In the genomic region with DNA sequence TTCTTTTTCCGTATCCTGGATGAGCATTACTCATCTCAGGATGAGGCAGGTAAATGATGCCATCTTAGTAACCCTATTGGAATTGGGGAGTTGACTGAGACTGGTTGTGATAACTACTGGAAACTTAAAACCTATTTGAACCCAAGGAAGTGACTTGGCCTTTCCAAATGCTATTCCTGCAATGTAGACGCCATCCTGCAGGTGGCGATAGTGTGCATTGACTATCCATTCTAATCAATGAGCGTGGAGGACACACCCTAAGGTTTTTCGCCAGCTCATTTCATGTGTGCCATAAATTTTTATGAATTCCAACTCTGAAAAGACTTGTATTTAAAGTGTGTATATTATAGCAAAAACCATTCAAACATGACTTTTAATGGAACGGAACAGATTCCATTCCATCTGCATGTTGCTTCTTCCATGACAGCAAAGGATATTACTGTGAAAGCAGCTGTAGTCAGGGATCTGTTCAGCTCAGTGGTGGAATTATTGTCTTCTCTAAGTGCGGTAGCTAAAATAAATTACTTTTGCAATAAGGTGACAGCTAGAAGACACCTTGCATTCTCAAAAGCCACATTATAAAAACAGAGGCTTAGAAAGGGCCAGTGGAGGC, we compare ENCODE assay signal across 9 cellular contexts. TPM values are rescaled to one million over a fixed set of nuclear protein-coding genes. Genes with fewer than 3 reads are reported as not detected.
A peak's percentile ranks its signal among the peaks of the same experiment; 100 is the strongest.
DNase-seq lines count a peak whose midpoint lies in the region; ATAC-seq, FAIRE-seq and TF ChIP-seq lines count a peak whose summit lies in the region.
"Had no signal": no experiment of that assay in that cellular context is flagged by ENCODE, and none has a peak within 500 bp of the region (broad histone marks: within the 10 kb centered on the region; RNA-seq: fewer than 3 reads in every experiment).

No MANE protein-coding gene starts in this region.

- no peak overlapping the region for H3K4me2 ChIP-seq in K562 (ENCODE audit: insufficient read depth, low read length)
- H3K4me2 ChIP-seq in osteoblast (ENCODE audit: insufficient read depth, low read length), result no peak overlapping the region

- TF ChIP-seq POLR2A in K562 (conservative IDR thresholded peaks at IDR 0.05), result no peak
- no peak for TF ChIP-seq POLR2A in vagina (IDR thresholded peaks at IDR 0.05)

- no peaks in the 10 kb centered on the region for H3K9me3 ChIP-seq in K562 (replicated peaks; ENCODE audit: control insufficient read depth, insufficient read depth, low read depth, low read length)
- no peaks in the 10 kb centered on the region for H3K9me3 ChIP-seq in osteoblast (ENCODE audit: low read depth, low read length)
- H3K9me3 ChIP-seq in vagina, result no peaks in the 10 kb centered on the region

- H4K20me1 ChIP-seq in K562 (replicated peaks; ENCODE audit: control insufficient read depth, insufficient read depth, low read length) (no peaks in the 10 kb centered on the region), osteoblast (ENCODE audit: insufficient read depth, low read length) (no peaks in the 10 kb centered on the region)

- intact Hi-C loops in K562 (cut with micrococcal nuclease), result loop anchor here (2.0 kb wide), 1 partner anchor 151 kb away; no protein-coding TSS in a partner anchor
- intact Hi-C loops in vagina (cut with DNase I), result no loop called here

- H3K4me3 ChIP-seq in K562 (no peak overlapping the region), osteoblast (ENCODE audit: insufficient read depth, low read length) (no peak overlapping the region), vagina (no peak overlapping the region)

- TF ChIP-seq EP300 in K562 (IDR thresholded peaks at IDR 0.05; ENCODE audit: low read length), result no peak

- POLR2A ChIA-PET in GM10248 (lab: Yijun Ruan, JAX) (no interaction called here), K562 (lab: Yijun Ruan, JAX) (no interaction called here)

- DNase-seq in GM10248 (ENCODE audit: extremely low spot score), result no peak
- peak; percentile 7 for DNase-seq in LHCN-M2 (ENCODE audit: low read depth)
- peak; percentile 35 to 66 (median 61) for DNase-seq in K562 (ENCODE audit: extremely low read depth in 1 of 4, low spot score in 3 of 4)
- DNase-seq in osteoblast (ENCODE audit: insufficient read length, low spot score, missing footprints), result no peak
- DNase-seq in vagina (ENCODE audit: extremely low spot score in 2 of 2), result no peak
- no peak for DNase-seq in kidney glomerular epithelial cell (lab: John Stamatoyannopoulos, UW)

- no peaks in the 10 kb centered on the region for H3K36me3 ChIP-seq in K562 (ENCODE audit: control insufficient read depth, insufficient read depth, low read length)
- no peaks in the 10 kb centered on the region for H3K36me3 ChIP-seq in osteoblast (ENCODE audit: insufficient read depth, low read length)
- H3K36me3 ChIP-seq in vagina, result peaks cover 0 to 5% of the 10 kb centered on the region in 2 donors

- H2AFZ ChIP-seq in K562 (ENCODE audit: low read depth, low read length) (no peak overlapping the region), osteoblast (ENCODE audit: low read length) (no peak overlapping the region)

- peak in 1 of 2 experiments; percentile 52; a peak in 2 of 4 replicates for TF ChIP-seq RAD21 in K562 (CRISPR knock-in tag; conservative IDR thresholded peaks at IDR 0.05 in 1 of 2, IDR thresholded peaks at IDR 0.05 in 1 of 2)

- ATAC-seq in K562, result no peak
- ATAC-seq in HG03442 (IDR thresholded peaks at IDR 0.05; ENCODE audit: unreplicated experiment), result no peak
- ATAC-seq in GM21576 (IDR thresholded peaks at IDR 0.05; ENCODE audit: unreplicated experiment), result no peak

- H3K4me1 ChIP-seq in K562 (replicated peaks in 1 of 2; ENCODE audit: control insufficient read depth in 2 of 2, insufficient read depth in 2 of 2, low read length in 2 of 2), result no peaks in the 10 kb centered on the region
- no peaks in the 10 kb centered on the region for H3K4me1 ChIP-seq in osteoblast (ENCODE audit: insufficient read depth, low read length)
- H3K4me1 ChIP-seq in vagina, result no peaks in the 10 kb centered on the region

- no peak overlapping the region for H3K27ac ChIP-seq in K562 (ENCODE audit: extremely low read depth, low read depth, low read length)
- no peak overlapping the region for H3K27ac ChIP-seq in osteoblast (ENCODE audit: low read depth, low read length)
- H3K27ac ChIP-seq in vagina, result no peak overlapping the region

- H3K27me3 ChIP-seq in K562 (ENCODE audit: control insufficient read depth in 2 of 2, insufficient read depth in 2 of 2, low read length in 2 of 2) (peaks cover 0 to 4% of the 10 kb centered on the region in 2 experiments; a peak in 1 of 5 replicates), osteoblast (ENCODE audit: insufficient read depth, low read length) (no peaks in the 10 kb centered on the region), vagina (no peaks in the 10 kb centered on the region)

- H3K79me2 ChIP-seq in K562 (ENCODE audit: control insufficient read depth, insufficient read depth, low read length), result no peaks in the 10 kb centered on the region
- H3K79me2 ChIP-seq in osteoblast (ENCODE audit: insufficient read depth, low read length), result no peaks in the 10 kb centered on the region

- no peak overlapping the region for H3K9ac ChIP-seq in K562 (ENCODE audit: insufficient read depth in 1 of 2, low read depth in 2 of 2, low read length in 2 of 2)

- CTCF ChIA-PET in GM10248 (lab: Yijun Ruan, JAX), result interaction anchor here (1.2 to 1.6 kb wide), 4 partner anchors 10 to 139 kb away, joined by 4 to 5 read pairs (median 4); no protein-coding TSS in a partner anchor
- CTCF ChIA-PET in K562 (lab: Yijun Ruan, JAX; ENCODE audit: low intra/inter-chr PET ratio), result interaction anchor here (0.8 to 0.9 kb wide), 2 partner anchors 152 to 663 kb away, joined by 3 read pairs; no protein-coding TSS in a partner anchor

- H3K9me1 ChIP-seq in K562 (ENCODE audit: control insufficient read depth, insufficient read depth, low read length), result no peaks in the 10 kb centered on the region

- BruUV-seq in K562 (replicated peaks; lab: Mats Ljungman, UMichigan), result no TSS peak

- peak; percentile 37 for TF ChIP-seq CTCF in GM10248 (IDR thresholded peaks at IDR 0.05; ENCODE audit: control extremely low read depth, extremely low read depth, low read depth, missing control alignments)
- peak; percentile 57 to 82 (median 74) for TF ChIP-seq CTCF in K562 (IDR thresholded peaks at IDR 0.05 in 2 of 3, conservative IDR thresholded peaks at IDR 0.05 in 1 of 3; ENCODE audit: insufficient read depth in 2 of 3, low read depth in 1 of 3, low read length in 3 of 3)
- TF ChIP-seq CTCF in osteoblast (IDR thresholded peaks at IDR 0.05; ENCODE audit: extremely low read depth, low read depth, low read length), result peak; percentile 53
- TF ChIP-seq CTCF in vagina (IDR thresholded peaks at IDR 0.05), result no peak

- peak; percentile 92 for FAIRE-seq in K562 (lab: Jason Lieb, UNC)

- 2% methylated on average over 7 of the region's 7 CpGs for WGBS in K562 (ENCODE audit: insufficient coverage, low coverage, missing lambda C conversion rate)

- in situ Hi-C loops in K562 (cut with MboI), result no loop called here

TF ChIP-seq in K562, 482 proteins besides CTCF, POLR2A, EP300 and RAD21 (continues in another document):
- TF ChIP-seq ZNF561 (CRISPR knock-in tag; conservative IDR thresholded peaks at IDR 0.05) (no peak), SP1 (CRISPR knock-in tag; IDR thresholded peaks at IDR 0.05) (no peak), ZBTB1 (CRISPR knock-in tag; IDR thresholded peaks at IDR 0.05; ENCODE audit: borderline replicate concordance, low read depth) (no peak), HNRNPUL1 (IDR thresholded peaks at IDR 0.05; ENCODE audit: low read length) (no peak), ZNF431 (CRISPR knock-in tag; IDR thresholded peaks at IDR 0.05) (no peak), SMC3 (conservative IDR thresholded peaks at IDR 0.05; ENCODE audit: insufficient read depth, low read depth, low read length) (peak; percentile 51; the same call in 1 of the 2 replicates), CBX3 (IDR thresholded peaks at IDR 0.05; ENCODE audit: borderline replicate concordance in 1 of 2, low read length in 2 of 2) (peak in 1 of 2 experiments; percentile 76; a peak in 2 of 3 replicates), ZNF445 (CRISPR knock-in tag; IDR thresholded peaks at IDR 0.05; ENCODE audit: low read depth) (no peak), BRD4 (IDR thresholded peaks at IDR 0.05) (no peak)
- TF ChIP-seq, protein P1, sequence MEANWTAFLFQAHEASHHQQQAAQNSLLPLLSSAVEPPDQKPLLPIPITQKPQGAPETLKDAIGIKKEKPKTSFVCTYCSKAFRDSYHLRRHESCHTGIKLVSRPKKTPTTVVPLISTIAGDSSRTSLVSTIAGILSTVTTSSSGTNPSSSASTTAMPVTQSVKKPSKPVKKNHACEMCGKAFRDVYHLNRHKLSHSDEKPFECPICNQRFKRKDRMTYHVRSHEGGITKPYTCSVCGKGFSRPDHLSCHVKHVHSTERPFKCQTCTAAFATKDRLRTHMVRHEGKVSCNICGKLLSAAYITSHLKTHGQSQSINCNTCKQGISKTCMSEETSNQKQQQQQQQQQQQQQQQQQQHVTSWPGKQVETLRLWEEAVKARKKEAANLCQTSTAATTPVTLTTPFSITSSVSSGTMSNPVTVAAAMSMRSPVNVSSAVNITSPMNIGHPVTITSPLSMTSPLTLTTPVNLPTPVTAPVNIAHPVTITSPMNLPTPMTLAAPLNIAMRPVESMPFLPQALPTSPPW (CRISPR knock-in tag; IDR thresholded peaks at IDR 0.05), result no peak

RNA-seq across cellular contexts. Expression of a gene that starts 55.3 kb away (rescaled TPM):
- total RNA-seq in LHCN-M2 (2014; rRNA removed), result 0.45 TPM in 1 of 2 replicates, not detected in the other
- 0.09 TPM for polyA plus RNA-seq in LHCN-M2 (2012)
- total RNA-seq in K562 (2011; cell fraction: chromatin; rRNA removed; ENCODE audit: low replicate concordance), result not detected in 2 replicates
- total RNA-seq in K562 (2011; cell fraction: nucleolus; rRNA removed), result not detected in 2 replicates
- total RNA-seq in K562 (2011; cell fraction: nucleoplasm; rRNA removed), result not detected in 2 replicates
- total RNA-seq in K562 (2014; rRNA removed), result not detected in 2 replicates
- total RNA-seq in K562 (2014; rRNA removed; fragmentation: Illumina TruSeq; extraction: Trizol), result not detected in 2 replicates
- not detected in 2 replicates for total RNA-seq in K562 (2015; rRNA removed; fragmentation: Illumina TruSeq; extraction: Trizol)
- total RNA-seq in K562 (2021), result not detected in 2 replicates
- not detected in 2 replicates for polyA plus RNA-seq in K562 (2011; rRNA removed)
- polyA plus RNA-seq in K562 (2011; cell fraction: cytosol; rRNA removed), result not detected in 2 replicates
- not detected in 2 replicates for polyA plus RNA-seq in K562 (2011; cell fraction: nucleus; rRNA removed)
- 0.11 TPM in 1 of 2 replicates, not detected in the other for polyA plus RNA-seq in K562 (2012)
- not detected in 2 replicates for polyA plus RNA-seq in K562 (2014; fragmentation: Illumina TruSeq; extraction: Trizol)
- not detected for polyA plus RNA-seq in K562 (2014; fragmentation: Nextera tagmentation; extraction: Ambion mirVana)
- polyA plus RNA-seq in K562 (2014; rRNA removed), result not detected in 2 replicates
- not detected in 2 replicates for polyA minus RNA-seq in K562 (2011; rRNA and poly(A)+ RNA removed)
- not detected in 2 replicates for polyA minus RNA-seq in K562 (2011; cell fraction: cytosol; rRNA and poly(A)+ RNA removed)
- not detected in 2 replicates for polyA minus RNA-seq in K562 (2011; cell fraction: nucleus; rRNA and poly(A)+ RNA removed)
- total RNA-seq in osteoblast, result under 0.01 and 0.29 TPM in 2 replicates
- total RNA-seq in vagina, result 13.3 TPM
- total RNA-seq: T-helper 2 cell treated with Interferon-gamma antibody and Interleukin-4, amounts not matched to agents 100 ng/mL and 5 ng/mL, for 36 hours had no signal

Comparison
In these comparisons a context has a peak if more than half of its experiments do, and no peak if none do; other contexts are left out.
1. DNase-seq: peak in LHCN-M2 (single experiment) and K562 (4 of 4); none in GM10248 (single experiment), osteoblast (single experiment), vagina (0 of 2) and kidney glomerular epithelial cell (single experiment).
2. CTCF ChIP-seq: peak in GM10248 (single experiment), K562 (3 of 3) and osteoblast (single experiment); none in vagina (0 of 3).